Comparison of ENCODE assay signal across 1 cellular context in genomic region chr22:37109242-37109917, GRCh38.
TF ChIP-seq lines count a peak whose summit lies in the region.

TSS of gene TMPRSS6 (minus strand) at chr22:37109713. CDS start at chr22:37103417, 6,296 bp downstream.

TF ChIP-seq in HepG2, 621 proteins besides CTCF, POLR2A, EP300 and RAD21 (continued from another document and continues in another):
- peak; percentile 21; the same call in 1 of the 2 replicates for TF ChIP-seq GMEB1 (CRISPR knock-in tag; IDR thresholded peaks at IDR 0.05; ENCODE audit: borderline replicate concordance)
- TF ChIP-seq ZNF552 (CRISPR knock-in tag; IDR thresholded peaks at IDR 0.05; ENCODE audit: borderline replicate concordance) = no peak
- peak; percentile 77; the same call in 1 of the 2 replicates for TF ChIP-seq HNF1B (CRISPR knock-in tag; IDR thresholded peaks at IDR 0.05)
- TF ChIP-seq CREM (IDR thresholded peaks at IDR 0.05) = peak; percentile 44; the same call in 1 of the 2 replicates
- TF ChIP-seq CREM (CRISPR knock-in tag; IDR thresholded peaks at IDR 0.05) = no peak
- TF ChIP-seq TSC22D2 (CRISPR knock-in tag; IDR thresholded peaks at IDR 0.05; ENCODE audit: borderline replicate concordance) = no peak
- no peak for TF ChIP-seq NFKBIZ (CRISPR knock-in tag; IDR thresholded peaks at IDR 0.05)
- no peak for TF ChIP-seq ZBTB25 (CRISPR knock-in tag; IDR thresholded peaks at IDR 0.05)
- TF ChIP-seq HDAC1 (CRISPR knock-in tag; IDR thresholded peaks at IDR 0.05) = peak; percentile 88
- TF ChIP-seq DNMT1 (CRISPR knock-in tag; IDR thresholded peaks at IDR 0.05) = 0 out of 2 replicates have a peak, but pooled peaks have one; percentile 55
- TF ChIP-seq KDM5A (IDR thresholded peaks at IDR 0.05; ENCODE audit: borderline replicate concordance, low read length) = no peak
- TF ChIP-seq FOSL2 (CRISPR knock-in tag; IDR thresholded peaks at IDR 0.05) = peak; percentile 13; the same call in 1 of the 2 replicates
- peak; percentile 83; the same call in 1 of the 2 replicates for TF ChIP-seq ZBTB37 (CRISPR knock-in tag; IDR thresholded peaks at IDR 0.05)
- no peak for TF ChIP-seq ZNF414 (CRISPR knock-in tag; IDR thresholded peaks at IDR 0.05)
- TF ChIP-seq TEF (CRISPR knock-in tag; IDR thresholded peaks at IDR 0.05) = no peak
- peak; percentile 59 for TF ChIP-seq BRD4 (CRISPR knock-in tag; IDR thresholded peaks at IDR 0.05)
- TF ChIP-seq TP53 (CRISPR knock-in tag; conservative IDR thresholded peaks at IDR 0.05) = no peak
- no peak for TF ChIP-seq SRSF1 (optimal IDR thresholded peaks at IDR 0.05; ENCODE audit: low read depth, low read length)
- no peak for TF ChIP-seq SIX4 (CRISPR knock-in tag; IDR thresholded peaks at IDR 0.05)
- TF ChIP-seq ZBTB49 (CRISPR knock-in tag; IDR thresholded peaks at IDR 0.05; ENCODE audit: borderline replicate concordance) = no peak
- TF ChIP-seq SKIL (CRISPR knock-in tag; IDR thresholded peaks at IDR 0.05; ENCODE audit: borderline replicate concordance) = peak; percentile 81; the same call in 1 of the 2 replicates
- peak; percentile 53; the same call in 1 of the 2 replicates for TF ChIP-seq ZSCAN25 (CRISPR knock-in tag; IDR thresholded peaks at IDR 0.05)
- no peak for TF ChIP-seq SOX6 (IDR thresholded peaks at IDR 0.05)
- TF ChIP-seq SOX6 (CRISPR knock-in tag; IDR thresholded peaks at IDR 0.05) = peak; percentile 88
- peak; percentile 69 for TF ChIP-seq GATAD2A (CRISPR knock-in tag; IDR thresholded peaks at IDR 0.05)
- TF ChIP-seq ZNF263 (CRISPR knock-in tag; IDR thresholded peaks at IDR 0.05) = peak; percentile 54; the same call in 1 of the 2 replicates
- TF ChIP-seq ZNF33A (CRISPR knock-in tag; IDR thresholded peaks at IDR 0.05; ENCODE audit: borderline replicate concordance) = no peak
- TF ChIP-seq PHF20 (CRISPR knock-in tag; IDR thresholded peaks at IDR 0.05) = peak; percentile 52; the same call in 1 of the 2 replicates
- TF ChIP-seq ELF1 (CRISPR knock-in tag; IDR thresholded peaks at IDR 0.05) = 0 out of 2 replicates have a peak, but pooled peaks have one; percentile 22
- TF ChIP-seq ZNF143 (CRISPR knock-in tag; IDR thresholded peaks at IDR 0.05) = no peak
- TF ChIP-seq ZNF225 (CRISPR knock-in tag; IDR thresholded peaks at IDR 0.05) = peak; percentile 68
- TF ChIP-seq TMF1 (CRISPR knock-in tag; IDR thresholded peaks at IDR 0.05; ENCODE audit: low read depth) = 0 out of 2 replicates have a peak, but pooled peaks have one; percentile 24
- TF ChIP-seq NRL (CRISPR knock-in tag; IDR thresholded peaks at IDR 0.05; ENCODE audit: borderline replicate concordance) = peak; percentile 66
- no peak for TF ChIP-seq POLR2AphosphoS2 (IDR thresholded peaks at IDR 0.05; ENCODE audit: low read depth, low read length)
- peak; percentile 94 for TF ChIP-seq PAXIP1 (CRISPR knock-in tag; conservative IDR thresholded peaks at IDR 0.05)
- TF ChIP-seq PHF8 (CRISPR knock-in tag; IDR thresholded peaks at IDR 0.05) = peak; percentile 71
- 0 out of 2 replicates have a peak, but pooled peaks have one; percentile 13 for TF ChIP-seq NFAT5 (CRISPR knock-in tag; IDR thresholded peaks at IDR 0.05)
